24 cellular contexts compared by ENCODE assay signal in genomic region chr10:66519616-66520015, GRCh38.
"Had no signal": no experiment of that assay in that cellular context is flagged by ENCODE, and none has a peak within 500 bp of the region (broad histone marks: within the 10 kb centered on the region; RNA-seq: fewer than 3 reads in every experiment).

No MANE protein-coding gene starts in this region.

- H3K4me1 Mint-ChIP-seq: memory B cell; naive thymus-derived CD8-positive, alpha-beta T cell; nephron; neural crest cell; stimulated activated memory B cell treated with anti-CD40 and anti-IgM and Interleukin-4, amounts not matched to agents 10 μg/mL and 1 μg/mL and 100 μg/mL, for 72 hours; stimulated activated naive CD8-positive, alpha-beta T cell treated with anti-CD3 and anti-CD28 coated beads, Interleukin-15, amount 100 ng/mL, for 72 hours had no signal

- H3K36me3 Mint-ChIP-seq: memory B cell; naive thymus-derived CD8-positive, alpha-beta T cell; stimulated activated memory B cell treated with anti-CD40 and anti-IgM and Interleukin-4, amounts not matched to agents 10 μg/mL and 1 μg/mL and 100 μg/mL, for 72 hours had no signal

- FAIRE-seq: pancreas had no signal

- H3K9me3 Mint-ChIP-seq: memory B cell, nephron had no signal

- H3K4me2 ChIP-seq: smooth muscle cell had no signal

- H3K4me1 ChIP-seq: left ventricle myocardium inferior, pancreas, prostate gland, right lobe of liver, tibial nerve, upper lobe of left lung, vagina had no signal

- H3K9me3 ChIP-seq: left ventricle myocardium inferior, pancreas, prostate gland, right lobe of liver, tibial nerve, upper lobe of left lung, vagina had no signal

- DNase-seq: islet precursor cell; left ventricle myocardium inferior; naive thymus-derived CD8-positive, alpha-beta T cell; nucleus accumbens; pancreas; posterior cingulate gyrus; right lobe of liver; stimulated activated CD4-positive, alpha-beta T cell treated with anti-CD3 and anti-CD28 coated beads, Interleukin-1b, Interleukin-23, amount 100 ng/mL, for 48 hours; stimulated activated CD4-positive, alpha-beta T cell treated with anti-CD3 and anti-CD28 coated beads, Interleukin-2, amount 100 ng/mL, for 48 hours; stimulated activated CD4-positive, alpha-beta T cell treated with anti-CD3 and anti-CD28 coated beads, Interleukin-4, amount 100 ng/mL, for 4 hours; stimulated activated CD8-positive, alpha-beta memory T cell treated with anti-CD3 and anti-CD28 coated beads, Interleukin-4, amount 100 ng/mL, for 48 hours; stimulated activated naive CD4-positive, alpha-beta T cell treated with Interleukin-2 at 50 U/mL for 16 hours; stimulated activated naive CD8-positive, alpha-beta T cell treated with anti-CD3 and anti-CD28 coated beads, Interleukin-15, amount 100 ng/mL, for 72 hours; substantia nigra; upper lobe of left lung had no signal

- ATAC-seq: naive thymus-derived CD8-positive, alpha-beta T cell; pancreas; right lobe of liver; stimulated activated memory B cell treated with anti-CD40 and anti-IgM and Interleukin-4, amounts not matched to agents 10 μg/mL and 1 μg/mL and 100 μg/mL, for 72 hours; stimulated activated naive CD8-positive, alpha-beta T cell treated with anti-CD3 and anti-CD28 coated beads, Interleukin-15, amount 100 ng/mL, for 72 hours had no signal

- H3K4me3 ChIP-seq: left ventricle myocardium inferior, lung, pancreas, prostate gland, right lobe of liver, smooth muscle cell, tibial nerve, upper lobe of left lung, vagina had no signal

- H3K27me3 Mint-ChIP-seq: memory B cell; naive thymus-derived CD8-positive, alpha-beta T cell; stimulated activated memory B cell treated with anti-CD40 and anti-IgM and Interleukin-4, amounts not matched to agents 10 μg/mL and 1 μg/mL and 100 μg/mL, for 72 hours; stimulated activated naive CD8-positive, alpha-beta T cell treated with anti-CD3 and anti-CD28 coated beads, Interleukin-15, amount 100 ng/mL, for 72 hours had no signal

- H3K27ac Mint-ChIP-seq: memory B cell; naive thymus-derived CD8-positive, alpha-beta T cell; nephron; stimulated activated memory B cell treated with anti-CD40 and anti-IgM and Interleukin-4, amounts not matched to agents 10 μg/mL and 1 μg/mL and 100 μg/mL, for 72 hours; stimulated activated naive CD8-positive, alpha-beta T cell treated with anti-CD3 and anti-CD28 coated beads, Interleukin-15, amount 100 ng/mL, for 72 hours had no signal

- H3K27me3 ChIP-seq: pancreas, right lobe of liver, tibial nerve, upper lobe of left lung, vagina had no signal

- H3K36me3 ChIP-seq: left ventricle myocardium inferior, pancreas, prostate gland, right lobe of liver, tibial nerve, upper lobe of left lung, vagina had no signal

- H3K27ac ChIP-seq: left ventricle myocardium inferior, pancreas, prostate gland, right lobe of liver, tibial nerve, upper lobe of left lung, vagina had no signal

- H3K4me3 Mint-ChIP-seq: memory B cell; naive thymus-derived CD8-positive, alpha-beta T cell; nephron; neural crest cell; stimulated activated memory B cell treated with anti-CD40 and anti-IgM and Interleukin-4, amounts not matched to agents 10 μg/mL and 1 μg/mL and 100 μg/mL, for 72 hours; stimulated activated naive CD8-positive, alpha-beta T cell treated with anti-CD3 and anti-CD28 coated beads, Interleukin-15, amount 100 ng/mL, for 72 hours had no signal
